ENCODE assay signal across 1 cellular context in genomic region chr7:66994681-66995044, GRCh38.
TF ChIP-seq lines count a peak whose summit lies in the region.

No MANE protein-coding gene starts in this region.

TF ChIP-seq in K562, 482 proteins besides CTCF, POLR2A, EP300 and RAD21 (continued from another document):
- TF ChIP-seq SIN3A (IDR thresholded peaks at IDR 0.05; ENCODE audit: borderline replicate concordance in 2 of 2, control insufficient read depth in 1 of 2, low read depth in 2 of 2, low read length in 2 of 2) (0 out of 4 replicates have a peak, but pooled peaks have one; percentile 7 to 14), TAL1 (IDR thresholded peaks at IDR 0.05) (0 out of 2 replicates have a peak, but pooled peaks have one; percentile 7), TEAD2 (tag; IDR thresholded peaks at IDR 0.05) (peak; percentile 73; the same call in 1 of the 2 replicates), ARNT (IDR thresholded peaks at IDR 0.05) (0 out of 4 replicates have a peak, but pooled peaks of 1 of the 2 experiments have one; percentile 34), TFAP4 (CRISPR knock-in tag; IDR thresholded peaks at IDR 0.05; ENCODE audit: borderline replicate concordance) (peak; percentile 41), TEAD1 (CRISPR knock-in tag; IDR thresholded peaks at IDR 0.05) (peak; percentile 83 to 91; a peak in 3 of 4 replicates), DACH1 (IDR thresholded peaks at IDR 0.05; ENCODE audit: partially characterized antibody) (peak; percentile 14)
